In the genomic region with DNA sequence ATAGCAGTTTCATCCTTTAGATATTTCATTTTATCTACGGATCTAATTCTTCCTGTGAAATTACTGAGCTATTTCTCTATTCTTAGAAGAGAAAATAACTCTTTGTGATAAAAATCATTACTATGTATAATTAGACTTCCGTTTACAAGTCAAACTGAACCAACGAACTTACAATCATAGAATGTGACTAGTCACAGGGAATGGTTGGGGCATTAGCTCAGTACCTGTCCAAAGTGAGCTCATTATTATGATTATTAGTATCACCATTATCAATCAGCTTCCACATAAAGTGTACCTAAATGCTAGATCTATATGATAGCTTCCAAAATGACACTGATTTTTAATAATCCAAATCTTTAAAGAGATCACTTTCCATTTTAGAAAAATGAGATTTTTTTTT, we compare ENCODE assay signal across 37 cellular contexts. TPM values are rescaled to one million over a fixed set of nuclear protein-coding genes. Genes with fewer than 3 reads are reported as not detected.
"Had no signal": no experiment of that assay in that cellular context is flagged by ENCODE, and none has a peak within 500 bp of the region (broad histone marks: within the 10 kb centered on the region; RNA-seq: fewer than 3 reads in every experiment).

No MANE protein-coding gene starts in this region.

- H3K36me3 ChIP-seq: adrenal gland, ascending aorta, brain microvascular endothelial cell, breast epithelium, cardiac muscle cell had no signal

- FAIRE-seq: astrocyte, bronchial epithelial cell had no signal

- H3K9me3 ChIP-seq: adrenal gland, ascending aorta, breast epithelium had no signal

- H3K27me3 ChIP-seq: adrenal gland, ascending aorta, brain microvascular endothelial cell, breast epithelium, cardiac muscle cell had no signal

- H3K27ac ChIP-seq: adrenal gland, ascending aorta, brain microvascular endothelial cell, breast epithelium, cardiac muscle cell had no signal

- H3K4me1 ChIP-seq: adrenal gland, ascending aorta, breast epithelium had no signal

- H3K4me3 ChIP-seq: adrenal gland, ascending aorta, breast epithelium, cardiac muscle cell had no signal

- ATAC-seq: activated naive CD4-positive, alpha-beta T cell treated with anti-CD3 and anti-CD28 coated beads, Interleukin-2, amount 50 U/mL, for 72 hours; activated naive CD8-positive, alpha-beta T cell treated with anti-CD3 and anti-CD28 coated beads, Interleukin-2, amount 50 U/mL, for 24 hours; activated T-cell treated with anti-CD3 and anti-CD28 coated beads, Interleukin-2, amount 50 U/mL, for 4 hours; activated T-cell treated with anti-CD3 and anti-CD28 coated beads, Interleukin-2, amount 50 U/mL, for 72 hours; activated T-helper 17 cell treated with anti-CD3 and anti-CD28 coated beads, Interleukin-2, amount 50 U/mL, for 72 hours had no signal

- DNase-seq: activated effector memory CD4-positive, alpha-beta T cell treated with anti-CD3 and anti-CD28 coated beads, Interleukin-2, amount 50 U/mL, for 16 hours; activated effector memory CD4-positive, alpha-beta T cell treated with Interleukin-2 at 50 U/mL for 16 hours; activated gamma-delta T cell; activated gamma-delta T cell treated with Interleukin-2 at 50 U/mL for 16 hours; activated naive CD4-positive, alpha-beta T cell; activated naive CD4-positive, alpha-beta T cell treated with anti-CD3 and anti-CD28 coated beads for 36 hours; activated naive CD4-positive, alpha-beta T cell treated with anti-CD3 and anti-CD28 coated beads, Interleukin-2, amount 10 ng/mL, durations not matched to agents 7 days and 5 days; activated naive CD4-positive, alpha-beta T cell treated with anti-CD3 and anti-CD28 coated beads, Interleukin-2, amount 50 U/mL, for 16 hours; activated naive CD4-positive, alpha-beta T cell treated with Interleukin-2 at 50 U/mL for 16 hours; activated naive CD8-positive, alpha-beta T cell treated with anti-CD3 and anti-CD28 coated beads for 36 hours; activated naive CD8-positive, alpha-beta T cell treated with anti-CD3 and anti-CD28 coated beads, Interleukin-2, amount 10 ng/mL, durations not matched to agents 7 days and 5 days; activated naive CD8-positive, alpha-beta T cell treated with anti-CD3 and anti-CD28 coated beads, Interleukin-2, amount 50 U/mL, for 24 hours; activated T-cell treated with anti-CD3 and anti-CD28 coated beads for 4 hours; activated T-cell treated with anti-CD3 and anti-CD28 coated beads, Interleukin-2, amount 50 U/mL, for 1 hour; activated T-cell treated with anti-CD3 and anti-CD28 coated beads, Interleukin-2, amount 50 U/mL, for 24 hours; activated T-cell treated with anti-CD3 and anti-CD28 coated beads, Interleukin-2, amount 50 U/mL, for 4 hours; activated T-cell treated with anti-CD3 and anti-CD28 coated beads, Interleukin-2, amount 50 U/mL, for 48 hours; activated T-cell treated with anti-CD3 and anti-CD28 coated beads, Interleukin-2, amount 50 U/mL, for 72 hours; adrenal gland; amniotic stem cell; amygdala; anterior cingulate cortex; aorta; brain microvascular endothelial cell; caudate nucleus; central memory CD4-positive, alpha-beta T cell; cerebellar nuclear complex had no signal

RNA-seq across cellular contexts. Expression of a gene that starts 33.3 kb away (rescaled TPM):
- total RNA-seq: activated naive CD4-positive, alpha-beta T cell treated with anti-CD3 and anti-CD28 coated beads for 36 hours; activated naive CD4-positive, alpha-beta T cell treated with anti-CD3 and anti-CD28 coated beads, Interleukin-2, amount 50 U/mL, for 72 hours; activated naive CD8-positive, alpha-beta T cell treated with anti-CD3 and anti-CD28 coated beads for 36 hours; activated naive CD8-positive, alpha-beta T cell treated with anti-CD3 and anti-CD28 coated beads, Interleukin-2, amount 10 ng/mL, durations not matched to agents 7 days and 5 days; activated T-cell treated with anti-CD3 and anti-CD28 coated beads, Interleukin-2, amount 50 U/mL, for 72 hours; activated T-helper 1 cell treated with anti-CD3 and anti-CD28 coated beads, Interleukin-12 subunit alpha, Interleukin-12 subunit beta, Interleukin-2, Interleukin-4 antibody, amounts not matched to agents 30 ng/mL and 10 ng/mL and 1 ng/mL, durations not matched to agents 14 hours and 24 hours and 36 hours; activated T-helper 17 cell treated with anti-CD3 and anti-CD28 coated beads, Interleukin-2, amount 50 U/mL, for 72 hours; activated T-helper 2 cell treated with anti-CD3 and anti-CD28 coated beads, Interferon-gamma antibody, Interleukin-2, Interleukin-4, amounts not matched to agents 10 μg/mL and 5 μg/mL and 100 μg/mL, durations not matched to agents 14 hours and 24 hours and 36 hours; ascending aorta; astrocyte; bronchial epithelial cell; cardiac muscle cell; cardiac septum had no signal
